ENCODE assay signal across 2 cellular contexts in the genomic region with DNA sequence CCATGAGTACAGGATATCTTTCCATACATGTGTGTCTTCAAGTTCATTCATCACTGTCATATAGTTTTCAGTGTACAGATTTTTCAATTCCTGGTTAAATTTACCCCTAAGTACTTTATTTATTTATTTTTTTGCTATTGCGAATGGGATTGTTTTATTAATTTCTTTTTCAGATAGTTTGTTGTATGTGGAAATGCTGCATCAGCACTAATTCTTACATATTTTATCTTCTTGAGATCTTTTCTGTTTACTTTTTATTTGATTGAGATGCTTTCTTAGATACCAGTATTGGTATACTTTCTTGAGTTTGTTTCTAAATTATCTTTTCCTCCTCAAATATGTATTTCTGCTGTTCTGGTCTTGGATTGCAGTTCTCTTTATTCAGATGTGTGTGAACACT.
TF ChIP-seq lines count a peak whose summit lies in the region.

No MANE protein-coding gene starts in this region.

TF ChIP-seq in HepG2, 621 proteins besides CTCF, POLR2A, EP300 and RAD21 (continued from another document):
- TF ChIP-seq, protein P1, sequence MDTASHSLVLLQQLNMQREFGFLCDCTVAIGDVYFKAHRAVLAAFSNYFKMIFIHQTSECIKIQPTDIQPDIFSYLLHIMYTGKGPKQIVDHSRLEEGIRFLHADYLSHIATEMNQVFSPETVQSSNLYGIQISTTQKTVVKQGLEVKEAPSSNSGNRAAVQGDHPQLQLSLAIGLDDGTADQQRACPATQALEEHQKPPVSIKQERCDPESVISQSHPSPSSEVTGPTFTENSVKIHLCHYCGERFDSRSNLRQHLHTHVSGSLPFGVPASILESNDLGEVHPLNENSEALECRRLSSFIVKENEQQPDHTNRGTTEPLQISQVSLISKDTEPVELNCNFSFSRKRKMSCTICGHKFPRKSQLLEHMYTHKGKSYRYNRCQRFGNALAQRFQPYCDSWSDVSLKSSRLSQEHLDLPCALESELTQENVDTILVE (CRISPR knock-in tag; IDR thresholded peaks at IDR 0.05): no peak
- TF ChIP-seq ZBTB21 (CRISPR knock-in tag; IDR thresholded peaks at IDR 0.05) (no peak), ZNF713 (CRISPR knock-in tag; IDR thresholded peaks at IDR 0.05) (no peak), KMT2B (CRISPR knock-in tag; IDR thresholded peaks at IDR 0.05) (no peak), ATF7 (IDR thresholded peaks at IDR 0.05) (no peak), ATF7 (CRISPR knock-in tag; IDR thresholded peaks at IDR 0.05) (no peak), MAFK (conservative IDR thresholded peaks at IDR 0.05 in 1 of 2, IDR thresholded peaks at IDR 0.05 in 1 of 2; ENCODE audit: low read length in 2 of 2) (peak; percentile 78 to 94), MAFF (IDR thresholded peaks at IDR 0.05; ENCODE audit: low read depth, low read length) (peak; percentile 88)

TF ChIP-seq in K562, 482 proteins besides CTCF, POLR2A, EP300 and RAD21 (continued from another document):
- TF ChIP-seq, protein P2, sequence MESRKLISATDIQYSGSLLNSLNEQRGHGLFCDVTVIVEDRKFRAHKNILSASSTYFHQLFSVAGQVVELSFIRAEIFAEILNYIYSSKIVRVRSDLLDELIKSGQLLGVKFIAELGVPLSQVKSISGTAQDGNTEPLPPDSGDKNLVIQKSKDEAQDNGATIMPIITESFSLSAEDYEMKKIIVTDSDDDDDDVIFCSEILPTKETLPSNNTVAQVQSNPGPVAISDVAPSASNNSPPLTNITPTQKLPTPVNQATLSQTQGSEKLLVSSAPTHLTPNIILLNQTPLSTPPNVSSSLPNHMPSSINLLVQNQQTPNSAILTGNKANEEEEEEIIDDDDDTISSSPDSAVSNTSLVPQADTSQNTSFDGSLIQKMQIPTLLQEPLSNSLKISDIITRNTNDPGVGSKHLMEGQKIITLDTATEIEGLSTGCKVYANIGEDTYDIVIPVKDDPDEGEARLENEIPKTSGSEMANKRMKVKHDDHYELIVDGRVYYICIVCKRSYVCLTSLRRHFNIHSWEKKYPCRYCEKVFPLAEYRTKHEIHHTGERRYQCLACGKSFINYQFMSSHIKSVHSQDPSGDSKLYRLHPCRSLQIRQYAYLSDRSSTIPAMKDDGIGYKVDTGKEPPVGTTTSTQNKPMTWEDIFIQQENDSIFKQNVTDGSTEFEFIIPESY (CRISPR knock-in tag; IDR thresholded peaks at IDR 0.05): no peak
- peak; percentile 84 for TF ChIP-seq ZNF316 (IDR thresholded peaks at IDR 0.05)
- TF ChIP-seq C11orf30 (IDR thresholded peaks at IDR 0.05; ENCODE audit: low read depth): peak; percentile 62
- peak; percentile 76 for TF ChIP-seq MAFK (IDR thresholded peaks at IDR 0.05; ENCODE audit: low read length)
- TF ChIP-seq SLC30A9 (CRISPR knock-in tag; IDR thresholded peaks at IDR 0.05): no peak
- no peak for TF ChIP-seq KLF10 (CRISPR knock-in tag; IDR thresholded peaks at IDR 0.05)
- TF ChIP-seq MAFF (IDR thresholded peaks at IDR 0.05; ENCODE audit: low read length): peak; percentile 54; the same call in 1 of the 2 replicates
- TF ChIP-seq MBD2 (IDR thresholded peaks at IDR 0.05; ENCODE audit: borderline replicate concordance, low read depth): no peak
- TF ChIP-seq MAFG (tag; conservative IDR thresholded peaks at IDR 0.05): peak; percentile 60
- TF ChIP-seq MCM5 (IDR thresholded peaks at IDR 0.05; ENCODE audit: low read depth): no peak
